In genomic region chr5:90530736-90531487, GRCh38 we compare ENCODE assay signal across 8 cellular contexts. TPM values are rescaled to one million over a fixed set of nuclear protein-coding genes. Genes with fewer than 3 reads are reported as not detected.
DNase-seq lines count a peak whose midpoint lies in the region; ATAC-seq and TF ChIP-seq lines count a peak whose summit lies in the region.

No MANE protein-coding gene starts in this region.

- H3K9ac ChIP-seq in DND-41 (ENCODE audit: low read depth, low read length) (peak overlapping the region; percentile 74; the same call in 1 of the 2 replicates), neuronal stem cell (ENCODE audit: low read depth, low read length, poor library complexity) (no peak overlapping the region)

- intact Hi-C loops in stomach (cut with DNase I; ENCODE audit: low total_unique reads), result loop anchor here (5.0 kb wide), 1 partner anchor 94 kb away; no protein-coding TSS in a partner anchor

- no peaks in the 10 kb centered on the region for H3K36me3 Mint-ChIP-seq in mesothelial cell of epicardium

- peaks cover 24% of the 10 kb centered on the region for H3K27me3 Mint-ChIP-seq in mesothelial cell of epicardium (ENCODE audit: low read depth)

- peak overlapping the region; percentile 91 for H3K4me2 ChIP-seq in DND-41 (ENCODE audit: insufficient read depth, low read length)
- no peak overlapping the region for H3K4me2 ChIP-seq in neuronal stem cell (ENCODE audit: insufficient read depth, low read length, poor library complexity, severe bottlenecking)

- no peak overlapping the region for H4K8ac ChIP-seq in neuronal stem cell (ENCODE audit: low read depth, low read length)

- H3K4me3 Mint-ChIP-seq in mesothelial cell of epicardium, result no peak overlapping the region

- H3K36me3 ChIP-seq in DND-41 (ENCODE audit: insufficient read depth, low read length) (no peaks in the 10 kb centered on the region; the same call in 1 of the 2 replicates), neuronal stem cell (replicated peaks in 1 of 2; ENCODE audit: control insufficient read depth in 2 of 2, insufficient read depth in 2 of 2, low read length in 2 of 2) (peaks cover 0 to 4% of the 10 kb centered on the region in 2 donors), stomach (no peaks in the 10 kb centered on the region)

- peaks cover 30% of the 10 kb centered on the region for H3K4me1 ChIP-seq in DND-41 (ENCODE audit: insufficient read depth, low read length)
- peaks cover 2 to 6% of the 10 kb centered on the region in 2 donors for H3K4me1 ChIP-seq in neuronal stem cell (ENCODE audit: control insufficient read depth in 2 of 2, insufficient read depth in 1 of 2, low read depth in 1 of 2, low read length in 2 of 2)
- peaks cover 17 to 41% (median 34%) of the 10 kb centered on the region in 4 donors for H3K4me1 ChIP-seq in stomach

- DNase-seq in DND-41 (no peak), NB4 (ENCODE audit: low read depth) (no peak), caudate nucleus (lab: John Stamatoyannopoulos, UW) (peak in 2 of 61 donors; percentile 5 to 20), neuronal stem cell (ENCODE audit: low spot score) (no peak), mesothelial cell of epicardium (ENCODE audit: low spot score in 2 of 2, unreplicated experiment in 2 of 2) (no peak), stomach (no peak)

- peaks cover 4% of the 10 kb centered on the region for H3K79me1 ChIP-seq in neuronal stem cell (ENCODE audit: low read depth, low read length)

- no peak overlapping the region for H2BK120ac ChIP-seq in neuronal stem cell (ENCODE audit: low read depth, low read length)

- no peak overlapping the region for H2BK15ac ChIP-seq in neuronal stem cell (ENCODE audit: low read length)

- no peak for ATAC-seq in DND-41 (ENCODE audit: insufficient read depth, low read depth)
- no peak for ATAC-seq in GM18858 (IDR thresholded peaks at IDR 0.05; ENCODE audit: unreplicated experiment)
- ATAC-seq in HG02885 (IDR thresholded peaks at IDR 0.05; ENCODE audit: poor library complexity, unreplicated experiment), result no peak

- H3K27me3 ChIP-seq in DND-41 (ENCODE audit: insufficient read depth, low read length, poor library complexity) (peaks cover 9% of the 10 kb centered on the region), neuronal stem cell (ENCODE audit: control insufficient read depth in 3 of 3, insufficient read depth in 3 of 3, low read depth in 1 of 3, low read length in 3 of 3) (no peaks in the 10 kb centered on the region), stomach (peaks cover 0 to 35% (median 6%) of the 10 kb centered on the region in 3 donors)

- no peak overlapping the region for H3K23ac ChIP-seq in neuronal stem cell (ENCODE audit: low read depth, low read length, poor library complexity)

- TF ChIP-seq EP300 in stomach (IDR thresholded peaks at IDR 0.05), result no peak

- H3K4me3 ChIP-seq in DND-41 (ENCODE audit: low read depth in 1 of 2, low read length in 2 of 2), result peak overlapping the region in 1 of 2 experiments; percentile 95; a peak in 1 of 4 replicates
- H3K4me3 ChIP-seq in NB4 (ENCODE audit: low read depth, low read length), result peak overlapping the region; percentile 79
- H3K4me3 ChIP-seq in neuronal stem cell (ENCODE audit: low read length in 2 of 2), result peak overlapping the region in 1 of 2 donors; percentile 90
- H3K4me3 ChIP-seq in stomach, result peak overlapping the region in 2 of 4 donors; percentile 67 to 85

- H2BK5ac ChIP-seq in neuronal stem cell (ENCODE audit: low read length), result no peak overlapping the region

- no peak overlapping the region for H3K4ac ChIP-seq in neuronal stem cell (ENCODE audit: low read length)

- H2AFZ ChIP-seq in DND-41 (ENCODE audit: low read depth, low read length), result peak overlapping the region; percentile 99; the same call in 1 of the 2 replicates
- peak overlapping the region; percentile 94 for H2AFZ ChIP-seq in neuronal stem cell (ENCODE audit: low read length)

- H3K27ac ChIP-seq in DND-41 (ENCODE audit: low read length) (no peak overlapping the region), caudate nucleus (ENCODE audit: low read depth, low read length) (peak overlapping the region; percentile 100), neuronal stem cell (replicated peaks; ENCODE audit: low read length) (no peak overlapping the region), stomach (peak overlapping the region in 1 of 5 donors; percentile 94)

- H3K4me1 Mint-ChIP-seq in mesothelial cell of epicardium, result peaks cover 21% of the 10 kb centered on the region

- H3K27ac Mint-ChIP-seq in mesothelial cell of epicardium, result no peak overlapping the region

- no peak overlapping the region for H4K91ac ChIP-seq in neuronal stem cell (ENCODE audit: low read depth, low read length, poor library complexity)

- H4K20me1 ChIP-seq in DND-41 (ENCODE audit: insufficient read depth, low read length), result no peaks in the 10 kb centered on the region

- H3K9me3 Mint-ChIP-seq in mesothelial cell of epicardium, result no peaks in the 10 kb centered on the region

- no peak overlapping the region for H3K18ac ChIP-seq in neuronal stem cell (ENCODE audit: low read length)

- no peaks in the 10 kb centered on the region for H3K9me3 ChIP-seq in DND-41 (ENCODE audit: insufficient read depth, low read length, severe bottlenecking)
- H3K9me3 ChIP-seq in neuronal stem cell (replicated peaks in 1 of 2; ENCODE audit: control insufficient read depth in 2 of 2, insufficient read depth in 1 of 2, low read depth in 1 of 2, low read length in 2 of 2), result no peaks in the 10 kb centered on the region
- H3K9me3 ChIP-seq in stomach, result no peaks in the 10 kb centered on the region

- H2AK5ac ChIP-seq in neuronal stem cell (ENCODE audit: low read depth, low read length), result no peak overlapping the region

- H2BK12ac ChIP-seq in neuronal stem cell (ENCODE audit: low read length), result no peak overlapping the region

- peaks cover 34% of the 10 kb centered on the region for H3K79me2 ChIP-seq in DND-41 (ENCODE audit: insufficient read depth, low read length)

- WGBS in neuronal stem cell (ENCODE audit: extremely low coverage in 2 of 2, insufficient read length in 2 of 2, insufficient replicate concordance in 1 of 2), 2 donors, result no CpG with 5 or more reads among the region's 9 CpGs
- 44 to 52% (median 49%) methylated on average over 9 of the region's 9 CpGs for WGBS in stomach, 5 donors

- H3K14ac ChIP-seq in neuronal stem cell (ENCODE audit: low read length), result no peak overlapping the region

- TF ChIP-seq CTCF in DND-41 (IDR thresholded peaks at IDR 0.05; ENCODE audit: borderline replicate concordance, extremely low read depth, low read length, poor library complexity, severe bottlenecking), result no peak
- no peak for TF ChIP-seq CTCF in NB4 (IDR thresholded peaks at IDR 0.05; ENCODE audit: low read depth, low read length)
- no peak for TF ChIP-seq CTCF in mesothelial cell of epicardium (IDR thresholded peaks at IDR 0.05; ENCODE audit: unreplicated experiment)
- no peak for TF ChIP-seq CTCF in stomach (IDR thresholded peaks at IDR 0.05)

- TF ChIP-seq POLR2A in NB4 (IDR thresholded peaks at IDR 0.05; ENCODE audit: extremely low read depth, insufficient read length), result no peak
- TF ChIP-seq POLR2A in stomach (IDR thresholded peaks at IDR 0.05), result no peak

RNA-seq across cellular contexts. Expression of gene LYSMD3, which starts 1.5 kb away (rescaled TPM):
- polyA plus RNA-seq in neuronal stem cell (2013, experiment 1 of 2), result 7.0 TPM
- 7.3 TPM for polyA plus RNA-seq in neuronal stem cell (2013, experiment 2 of 2)
- total RNA-seq in mesothelial cell of epicardium (14.5 to 16.8 TPM (median 14.8 TPM) in 3 replicates), stomach (10 to 100 TPM in 2 of 5 donors, 1 to 10 TPM in 3; 7.6 to 27.0 (median 8.1) TPM)
- 1 to 10 TPM; 3.9 to 6.3 (median 6.0) TPM for polyA plus RNA-seq in stomach

RNA-seq across cellular contexts. Expression of gene ADGRV1, which starts 27.7 kb away (rescaled TPM):
- 12.6 TPM for polyA plus RNA-seq in neuronal stem cell (2013, experiment 1 of 2)
- 12.8 TPM for polyA plus RNA-seq in neuronal stem cell (2013, experiment 2 of 2)
- total RNA-seq in mesothelial cell of epicardium (22.2 to 25.4 TPM (median 24.6 TPM) in 3 replicates), stomach (10 to 100 TPM in 1 of 5 donors, 1 to 10 TPM in 4; 1.4 to 10.3 (median 5.3) TPM)
- 1 to 10 TPM in 2 of 3 donors, under 1 TPM in 1; 0.75 to 5.7 (median 2.6) TPM for polyA plus RNA-seq in stomach

RNA-seq across cellular contexts. Expression of gene POLR3G, which starts 56.2 kb away (rescaled TPM):
- 1.6 TPM for polyA plus RNA-seq in neuronal stem cell (2013, experiment 1 of 2)
- 1.9 TPM for polyA plus RNA-seq in neuronal stem cell (2013, experiment 2 of 2)
- 1.6 to 2.1 TPM (median 1.7 TPM) in 3 replicates for total RNA-seq in mesothelial cell of epicardium
- total RNA-seq in stomach, result 1 to 10 TPM in 1 of 5 donors, not detected in 4; 1.1 TPM
- polyA plus RNA-seq in stomach, result 1 to 10 TPM in 1 of 3 donors, under 1 TPM in 2; 0.31 to 2.4 (median 0.95) TPM

RNA-seq across cellular contexts. Expression of gene MBLAC2, which starts 56.3 kb away (rescaled TPM):
- polyA plus RNA-seq in neuronal stem cell (2013, experiment 1 of 2), result 4.9 TPM
- 5.1 TPM for polyA plus RNA-seq in neuronal stem cell (2013, experiment 2 of 2)
- total RNA-seq in mesothelial cell of epicardium (5.0 to 5.2 TPM (median 5.1 TPM) in 3 replicates), stomach (1 to 10 TPM in 3 of 5 donors, under 1 TPM in 2; under 0.01 to 4.9 (median 3.0) TPM)
- polyA plus RNA-seq in stomach, result 1 to 10 TPM in 2 of 3 donors, under 1 TPM in 1; 0.87 to 1.9 (median 1.8) TPM
